Comparison of ENCODE assay signal across 8 cellular contexts in the genomic region with DNA sequence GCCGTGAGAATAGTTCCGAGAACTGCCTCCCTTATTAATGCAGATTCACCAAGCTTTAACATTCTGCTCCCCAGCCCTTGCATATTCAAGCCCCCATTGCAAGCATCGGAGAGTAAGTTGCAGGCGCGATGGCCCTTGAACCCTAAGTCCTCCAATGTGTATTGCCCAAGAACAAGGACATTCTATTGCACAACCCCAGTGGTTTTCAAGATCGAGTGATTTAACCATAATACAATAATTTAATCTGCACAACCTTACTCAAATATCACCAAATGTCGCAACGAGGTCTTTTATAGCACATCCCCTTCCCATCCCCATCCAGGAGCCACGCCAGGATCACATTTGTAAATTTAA. TPM values are rescaled to one million over a fixed set of nuclear protein-coding genes. Genes with fewer than 3 reads are reported as not detected.
DNase-seq lines count a peak whose midpoint lies in the region; ATAC-seq and TF ChIP-seq lines count a peak whose summit lies in the region.

No MANE protein-coding gene starts in this region.

- no peaks in the 10 kb centered on the region for H3K79me2 ChIP-seq in PC-3 (ENCODE audit: low read length)
- no peaks in the 10 kb centered on the region for H3K79me2 ChIP-seq in neural cell (replicated peaks; ENCODE audit: insufficient read depth, low read length)

- H3K4me3 ChIP-seq in BE2C (ENCODE audit: low read depth, low read length) (peak overlapping the region; percentile 54), PC-3 (ENCODE audit: low read length) (no peak overlapping the region), epithelial cell of esophagus (ENCODE audit: low read length) (peak overlapping the region; percentile 40), neural cell (ENCODE audit: low read length) (no peak overlapping the region)

- no peaks in the 10 kb centered on the region for H3K9me3 ChIP-seq in BE2C
- no peaks in the 10 kb centered on the region for H3K9me3 ChIP-seq in PC-3 (ENCODE audit: low read length)
- H3K9me3 ChIP-seq in neural cell (ENCODE audit: low read length): no peaks in the 10 kb centered on the region

- H3F3A ChIP-seq in PC-3 (ENCODE audit: low read length, unreplicated experiment): no peaks in the 10 kb centered on the region
- H3F3A ChIP-seq in neural cell (ENCODE audit: insufficient read depth, low read length, poor library complexity, severe bottlenecking): no peaks in the 10 kb centered on the region

- no peak for DNase-seq in BE2C
- no peak for DNase-seq in PC-3
- no peak for DNase-seq in epithelial cell of esophagus (ENCODE audit: low read depth)
- no peak for DNase-seq in NCI-H345 (lab: John Stamatoyannopoulos, UW)
- DNase-seq in RPMI8226: no peak
- no peak for DNase-seq in NCI-H2227 (lab: John Stamatoyannopoulos, UW; ENCODE audit: unreplicated experiment)
- DNase-seq in activated CD8-positive, alpha-beta memory T cell treated with anti-CD3 and anti-CD28 coated beads, Interleukin-2, amount 50 U/mL, for 4 hours: no peak

- POLR2A ChIA-PET in PC-3 (lab: Charles Lee; ENCODE audit: unreplicated experiment): no interaction called here

- H3K4me2 ChIP-seq in PC-3 (ENCODE audit: low read length): no peak overlapping the region
- H3K4me2 ChIP-seq in neural cell (ENCODE audit: low read length): no peak overlapping the region

- H4K20me1 ChIP-seq in PC-3 (ENCODE audit: low read length) (no peaks in the 10 kb centered on the region), neural cell (ENCODE audit: insufficient read depth) (no peaks in the 10 kb centered on the region)

- CTCF ChIA-PET in PC-3 (lab: Charles Lee): interaction anchor here (0.7 kb wide), 1 partner anchor 245 kb away, joined by 3 read pairs; no protein-coding TSS in a partner anchor

- H2AFZ ChIP-seq in PC-3 (ENCODE audit: low read length) (0 out of 2 replicates have a peak overlapping the region, but pooled peaks have one; percentile 40), neural cell (ENCODE audit: low read depth, low read length) (no peak overlapping the region)

- TF ChIP-seq EP300 in neural cell (conservative IDR thresholded peaks at IDR 0.05; ENCODE audit: poor library complexity, severe bottlenecking): no peak

- no peak overlapping the region for H3K27ac ChIP-seq in PC-3 (ENCODE audit: low read length)
- no peak overlapping the region for H3K27ac ChIP-seq in neural cell (ENCODE audit: low read length)

- H3K36me3 ChIP-seq in BE2C (no peaks in the 10 kb centered on the region), PC-3 (ENCODE audit: low read depth, low read length) (no peaks in the 10 kb centered on the region), neural cell (ENCODE audit: insufficient read depth, low read length) (no peaks in the 10 kb centered on the region)

- no peak for TF ChIP-seq CTCF in BE2C (IDR thresholded peaks at IDR 0.05; ENCODE audit: low read depth, low read length)
- TF ChIP-seq CTCF in PC-3 (conservative IDR thresholded peaks at IDR 0.05; ENCODE audit: low read depth, low read length): no peak
- no peak for TF ChIP-seq CTCF in epithelial cell of esophagus (IDR thresholded peaks at IDR 0.05; ENCODE audit: insufficient read depth, low read depth, low read length, missing control alignments)
- peak; percentile 10 for TF ChIP-seq CTCF in neural cell (IDR thresholded peaks at IDR 0.05; ENCODE audit: poor library complexity, severe bottlenecking)

- ATAC-seq in PC-3: no peak

- H3K27me3 ChIP-seq in BE2C (no peaks in the 10 kb centered on the region), PC-3 (ENCODE audit: low read length) (no peaks in the 10 kb centered on the region), neural cell (ENCODE audit: insufficient read depth, low read depth, low read length) (peaks cover 14% of the 10 kb centered on the region)

- no peak for TF ChIP-seq RAD21 in neural cell (conservative IDR thresholded peaks at IDR 0.05)

- BruUV-seq in PC-3 (replicated peaks; lab: Mats Ljungman, UMichigan): no TSS peak

- H3K9ac ChIP-seq in PC-3 (ENCODE audit: low read length): no peak overlapping the region
- no peak overlapping the region for H3K9ac ChIP-seq in neural cell (ENCODE audit: low read length)

- H3K4me1 ChIP-seq in BE2C (peaks cover 14% of the 10 kb centered on the region), PC-3 (ENCODE audit: insufficient read depth, low read length) (peaks cover 16% of the 10 kb centered on the region)

- no peaks in the 10 kb centered on the region for H3K9me2 ChIP-seq in PC-3 (replicated peaks; ENCODE audit: low read length)
- H3K9me2 ChIP-seq in neural cell (ENCODE audit: insufficient read depth, low read length): no peaks in the 10 kb centered on the region

- intact Hi-C loops in PC-3 (cut with micrococcal nuclease): loop anchor here (1.0 to 10.0 kb wide), 4 partner anchors 197 to 377 kb away; no protein-coding TSS in a partner anchor

TF ChIP-seq in neural cell, 6 proteins besides CTCF, POLR2A, EP300 and RAD21:
- no peak for TF ChIP-seq TAF1 (IDR thresholded peaks at IDR 0.05; ENCODE audit: low read depth)
- TF ChIP-seq SMC3 (conservative IDR thresholded peaks at IDR 0.05; ENCODE audit: poor library complexity): peak; percentile 60

RNA-seq across cellular contexts. Expression of gene PLXND1, which starts 21.7 kb away (rescaled TPM):
- 227 TPM for polyA plus RNA-seq in BE2C (2012; ENCODE audit: insufficient read depth, insufficient read length, low read depth)
- 19.2 and 21.8 TPM in 2 replicates for total RNA-seq in PC-3 (2014; rRNA removed)
- polyA plus RNA-seq in neural cell: 0.05 TPM in 1 of 2 replicates, not detected in the other
- polyA minus RNA-seq in neural cell: 0.93 and 1.5 TPM in 2 replicates

Comparison
In these comparisons a context has a peak if more than half of its experiments do, and no peak if none do; other contexts are left out.
1. H3K4me3 ChIP-seq: peak in BE2C (single experiment) and epithelial cell of esophagus (single experiment); none in PC-3 (single experiment) and neural cell (single experiment).